ENCODE assay signal across 18 cellular contexts in the genomic region with DNA sequence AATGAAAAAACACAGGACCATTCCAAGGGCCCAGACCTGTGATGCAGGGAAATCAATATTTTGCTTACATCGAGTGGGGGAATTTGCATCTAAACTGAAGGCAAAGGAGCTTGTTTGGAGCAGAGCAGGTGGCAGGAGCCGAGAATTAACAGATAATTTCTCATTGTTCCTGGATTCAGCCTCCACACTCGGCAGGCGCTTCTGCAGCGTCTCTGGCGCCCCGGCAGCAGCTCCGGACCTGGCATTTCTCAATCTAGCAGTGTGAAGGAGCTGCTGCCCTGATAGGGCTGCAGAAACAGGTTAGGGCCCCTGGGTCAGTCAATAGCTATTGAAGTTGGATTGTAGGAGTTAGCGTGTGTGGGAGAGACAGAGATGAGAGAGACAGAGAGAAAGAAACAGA. TPM values are rescaled to one million over a fixed set of nuclear protein-coding genes. Genes with fewer than 3 reads are reported as not detected.
DNase-seq lines count a peak whose midpoint lies in the region; ATAC-seq and TF ChIP-seq lines count a peak whose summit lies in the region.
"Had no signal": no experiment of that assay in that cellular context is flagged by ENCODE, and none has a peak within 500 bp of the region (broad histone marks: within the 10 kb centered on the region; RNA-seq: fewer than 3 reads in every experiment).

No MANE protein-coding gene starts in this region.

- peaks cover 21% of the 10 kb centered on the region for H3K27me3 Mint-ChIP-seq in endothelial cell (ENCODE audit: unreplicated experiment)

- peaks cover 13% of the 10 kb centered on the region for H3K36me3 Mint-ChIP-seq in endothelial cell (ENCODE audit: low read depth, unreplicated experiment)
- H3K36me3 Mint-ChIP-seq: CD8-positive, alpha-beta T cell had no signal

- no peaks in the 10 kb centered on the region for H3K9me3 ChIP-seq in upper lobe of right lung

- H3K4me1 ChIP-seq in upper lobe of right lung = peaks cover 30% of the 10 kb centered on the region
- H3K4me1 ChIP-seq: BLaER1 treated with 17β-estradiol and CSF1 and Interleukin-3, amounts not matched to agents 10 nM and 100 nM had no signal

- peaks cover 10% of the 10 kb centered on the region for H3K4me1 Mint-ChIP-seq in endothelial cell (ENCODE audit: unreplicated experiment)

- no peak overlapping the region for H3K4me3 ChIP-seq in upper lobe of right lung
- H3K4me3 ChIP-seq: BLaER1 treated with 17β-estradiol and CSF1 and Interleukin-3, amounts not matched to agents 10 nM and 100 nM had no signal

- intact Hi-C loops in posterior cingulate gyrus (cut with DNase I) (no loop called here), upper lobe of right lung (cut with DNase I) (no loop called here)

- H3K9me3 Mint-ChIP-seq in endothelial cell (ENCODE audit: unreplicated experiment) = no peaks in the 10 kb centered on the region
- H3K9me3 Mint-ChIP-seq: CD8-positive, alpha-beta T cell; HFFc6 had no signal

- H3K27ac Mint-ChIP-seq in endothelial cell (ENCODE audit: unreplicated experiment) = peak overlapping the region; percentile 68
- H3K27ac Mint-ChIP-seq: B cell; CD8-positive, alpha-beta T cell; HFFc6 had no signal

- TF ChIP-seq CTCF in endothelial cell (IDR thresholded peaks at IDR 0.05; ENCODE audit: unreplicated experiment) (no peak), upper lobe of right lung (IDR thresholded peaks at IDR 0.05) (no peak)

- no peak overlapping the region for H3K4me3 Mint-ChIP-seq in endothelial cell (ENCODE audit: unreplicated experiment)
- H3K4me3 Mint-ChIP-seq: B cell; CD8-positive, alpha-beta T cell; HFFc6 had no signal

- no peak for ATAC-seq in upper lobe of right lung
- ATAC-seq: CD8-positive, alpha-beta T cell; HCT116 had no signal

- H3K36me3 ChIP-seq in upper lobe of right lung = no peaks in the 10 kb centered on the region
- H3K36me3 ChIP-seq: BLaER1 treated with 17β-estradiol and CSF1 and Interleukin-3, amounts not matched to agents 10 nM and 100 nM had no signal

- H3K27ac ChIP-seq in upper lobe of right lung = no peak overlapping the region
- H3K27ac ChIP-seq: BLaER1 treated with 17β-estradiol and CSF1 and Interleukin-3, amounts not matched to agents 10 nM and 100 nM; HL-60 had no signal

- DNase-seq in NCI-H2107 treated with DMSO at 0.1 percent for 48 hours (lab: John Stamatoyannopoulos, UW; ENCODE audit: unreplicated experiment) (peak; percentile 8), NCI-H2107 (lab: John Stamatoyannopoulos, UW) (no peak), COR-L47 (lab: John Stamatoyannopoulos, UW) (peak; percentile 6), NCI-H526 (lab: John Stamatoyannopoulos, UW) (peak; percentile 98), endothelial cell (ENCODE audit: low spot score) (no peak), posterior cingulate gyrus (no peak), upper lobe of right lung (no peak)
- DNase-seq: 8988T, DMS53, EL, GOT3, HFFc6 had no signal

- peaks cover 67% of the 10 kb centered on the region for H3K27me3 ChIP-seq in upper lobe of right lung

RNA-seq across cellular contexts. Expression of gene SYT6, which starts 2.1 kb away (rescaled TPM):
- total RNA-seq in endothelial cell (ENCODE audit: unreplicated experiment) (2.1 TPM), upper lobe of right lung (not detected)
- total RNA-seq: B cell; CD8-positive, alpha-beta T cell; HFFc6; HT1080 had no signal

Comparison
In these comparisons a context has a peak if more than half of its experiments do, and no peak if none do; other contexts are left out.
1. DNase-seq: peak in NCI-H2107 treated with DMSO at 0.1 percent for 48 hours (single experiment), COR-L47 (single experiment) and NCI-H526 (2 of 2); none in NCI-H2107 (single experiment), endothelial cell (single experiment), posterior cingulate gyrus (0 of 10) and upper lobe of right lung (single experiment).